Comparison of ENCODE assay signal across 16 cellular contexts in the genomic region with DNA sequence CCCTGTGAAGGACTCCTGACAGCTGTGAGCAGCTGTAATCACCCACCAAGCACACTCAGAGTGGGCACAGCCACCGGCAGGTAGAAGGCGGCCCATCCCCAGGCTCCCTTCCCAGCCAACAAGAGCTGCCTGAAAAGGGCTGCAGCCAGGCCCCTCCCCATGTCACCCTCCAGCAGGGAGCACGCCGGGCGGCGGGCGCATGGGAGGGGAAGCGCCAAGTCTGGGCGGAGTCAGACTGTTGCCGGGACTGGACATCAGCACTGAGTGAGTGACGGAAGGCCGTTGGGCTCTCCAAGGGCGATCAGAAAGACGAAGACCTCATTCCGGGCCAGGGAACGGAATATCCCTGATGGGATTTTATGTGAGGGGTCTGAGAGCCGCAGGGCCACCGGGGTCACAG.
DNase-seq lines count a peak whose midpoint lies in the region; ATAC-seq and TF ChIP-seq lines count a peak whose summit lies in the region.
"Had no signal": no experiment of that assay in that cellular context is flagged by ENCODE, and none has a peak within 500 bp of the region (broad histone marks: within the 10 kb centered on the region; RNA-seq: fewer than 3 reads in every experiment).

No MANE protein-coding gene starts in this region.

- H3K4me1 ChIP-seq in left lung (no peaks in the 10 kb centered on the region), hepatocyte (ENCODE audit: insufficient read depth) (no peaks in the 10 kb centered on the region)
- H3K4me1 ChIP-seq: colonic mucosa, tibial artery had no signal

- peak; percentile 44 for DNase-seq in NCI-H2227 (lab: John Stamatoyannopoulos, UW; ENCODE audit: unreplicated experiment)
- peak in 6 of 10 donors; percentile 51 to 70 (median 62) for DNase-seq in dorsolateral prefrontal cortex
- DNase-seq in left lung: peak in 1 of 2 donors; percentile 78
- peak; percentile 64 for DNase-seq in superior temporal gyrus (ENCODE audit: extremely low spot score)
- no peak for DNase-seq in GM19240 (ENCODE audit: insufficient read length, low spot score)
- no peak for DNase-seq in hepatocyte (ENCODE audit: low spot score)
- DNase-seq: activated CD8-positive, alpha-beta T cell treated with anti-CD3 and anti-CD28 coated beads, Interleukin-2, amount 10 ng/mL, durations not matched to agents 7 days and 5 days; activated T-cell treated with anti-CD3 and anti-CD28 coated beads, Interleukin-2, amount 50 U/mL, for 48 hours; colonic mucosa; NCI-H1105 treated with DMSO at 0.1 percent for 48 hours; NCI-H748 treated with DMSO at 0.1 percent for 48 hours; PC-3; stimulated activated CD4-positive, alpha-beta T cell treated with anti-CD3 and anti-CD28 coated beads, Interleukin-15, amount 100 ng/mL, for 24 hours; tibial artery had no signal

- H4K20me1 ChIP-seq in hepatocyte (ENCODE audit: insufficient read depth, poor library complexity, severe bottlenecking): no peaks in the 10 kb centered on the region

- 61% methylated on average over 18 of the region's 18 CpGs for WGBS in hepatocyte (ENCODE audit: low lambda C conversion rate, missing lambda C conversion rate)

- H3K4me2 ChIP-seq in hepatocyte: no peak overlapping the region

- TF ChIP-seq CTCF in dorsolateral prefrontal cortex (IDR thresholded peaks at IDR 0.05 in 54 of 56, conservative IDR thresholded peaks at IDR 0.05 in 2 of 56; ENCODE audit: low read depth in 1 of 56, partially characterized antibody in 56 of 56) (peak in 3 of 56 donors; percentile 14 to 22 (median 21)), left lung (IDR thresholded peaks at IDR 0.05) (no peak), hepatocyte (IDR thresholded peaks at IDR 0.05; ENCODE audit: poor library complexity) (no peak)

- no peak overlapping the region for H2AFZ ChIP-seq in hepatocyte

- H3K27me3 ChIP-seq in dorsolateral prefrontal cortex: no peaks in the 10 kb centered on the region
- H3K27me3 ChIP-seq in left lung: peaks cover 0 to 53% of the 10 kb centered on the region in 2 donors
- no peaks in the 10 kb centered on the region for H3K27me3 ChIP-seq in hepatocyte
- H3K27me3 ChIP-seq: colonic mucosa had no signal

- H3K36me3 ChIP-seq in left lung: no peaks in the 10 kb centered on the region
- H3K36me3 ChIP-seq in hepatocyte (replicated peaks; ENCODE audit: insufficient read depth, low read depth): no peaks in the 10 kb centered on the region
- H3K36me3 ChIP-seq: colonic mucosa, tibial artery had no signal

- H3K4me3 ChIP-seq in dorsolateral prefrontal cortex: peak overlapping the region in 5 of 59 donors; percentile 2 to 38 (median 14)
- H3K4me3 ChIP-seq in left lung: no peak overlapping the region
- no peak overlapping the region for H3K4me3 ChIP-seq in hepatocyte
- H3K4me3 ChIP-seq: colonic mucosa, tibial artery had no signal

- no peaks in the 10 kb centered on the region for H3K79me2 ChIP-seq in hepatocyte

- ATAC-seq in left lung (peak; percentile 37), GM18870 (IDR thresholded peaks at IDR 0.05; ENCODE audit: unreplicated experiment) (no peak)
- ATAC-seq: activated CD4-positive, CD25-positive, alpha-beta regulatory T cell treated with anti-CD3 and anti-CD28 coated beads, Interleukin-2, amount 50 U/mL, for 24 hours; activated CD8-positive, alpha-beta T cell treated with anti-CD3 and anti-CD28 coated beads, Interleukin-2, amount 10 ng/mL, durations not matched to agents 7 days and 5 days had no signal

- H3K9me2 ChIP-seq in hepatocyte (replicated peaks; ENCODE audit: insufficient read depth): no peaks in the 10 kb centered on the region

- no peaks in the 10 kb centered on the region for H3K9me3 ChIP-seq in left lung
- no peaks in the 10 kb centered on the region for H3K9me3 ChIP-seq in hepatocyte (ENCODE audit: low read depth)
- H3K9me3 ChIP-seq: colonic mucosa, tibial artery had no signal

- intact Hi-C loops in dorsolateral prefrontal cortex (cut with DNase I) (no loop called here), left lung (cut with DNase I) (no loop called here)

- H3K27ac ChIP-seq in dorsolateral prefrontal cortex (peak overlapping the region in 35 of 59 donors; percentile 0 to 79 (median 43)), left lung (no peak overlapping the region), hepatocyte (no peak overlapping the region)
- H3K27ac ChIP-seq: colonic mucosa, tibial artery had no signal

Comparison
In these comparisons a context has a peak if more than half of its experiments do, and no peak if none do; other contexts are left out.
1. DNase-seq: peak in NCI-H2227 (single experiment), dorsolateral prefrontal cortex (6 of 10) and superior temporal gyrus (single experiment); none in GM19240 (single experiment) and hepatocyte (single experiment).
2. H3K27ac ChIP-seq: peak in dorsolateral prefrontal cortex (35 of 59); none in left lung (0 of 2) and hepatocyte (single experiment).